Comparison of ENCODE assay signal across 14 cellular contexts in genomic region chr6:117545161-117545595, GRCh38. TPM values are rescaled to one million over a fixed set of nuclear protein-coding genes. Genes with fewer than 3 reads are reported as not detected.
DNase-seq lines count a peak whose midpoint lies in the region; ATAC-seq and TF ChIP-seq lines count a peak whose summit lies in the region.
"Had no signal": no experiment of that assay in that cellular context is flagged by ENCODE, and none has a peak within 500 bp of the region (broad histone marks: within the 10 kb centered on the region; RNA-seq: fewer than 3 reads in every experiment).

No MANE protein-coding gene starts in this region.

- H3K4me3 ChIP-seq in PC-9, result no peak overlapping the region
- H3K4me3 ChIP-seq: thyroid gland had no signal

- no peaks in the 10 kb centered on the region for H3K27me3 Mint-ChIP-seq in type B pancreatic cell

- DNase-seq in NCI-H510A treated with DMSO at 0.1 percent for 48 hours (lab: John Stamatoyannopoulos, UW), result peak; percentile 14
- no peak for DNase-seq in NCI-H510A (lab: John Stamatoyannopoulos, UW)
- DNase-seq in PC-9, result peak; percentile 60 to 99
- DNase-seq in kidney glomerular epithelial cell (lab: John Stamatoyannopoulos, UW), result peak; percentile 29
- no peak for DNase-seq in type B pancreatic cell (ENCODE audit: extremely low spot score, unreplicated experiment)
- no peak for DNase-seq in T1000 (lab: John Stamatoyannopoulos, UW)
- DNase-seq: activated CD4-positive, alpha-beta T cell treated with anti-CD3 and anti-CD28 coated beads, Interleukin-2, amount 10 ng/mL, durations not matched to agents 24 days and 14 days; brain microvascular endothelial cell; endodermal cell; nucleus accumbens; thyroid gland had no signal

- H3K4me2 ChIP-seq in PC-9, result peak overlapping the region; percentile 51

- H3K9me3 ChIP-seq in PC-9 (ENCODE audit: insufficient read depth, low read depth), result peaks cover 9% of the 10 kb centered on the region; the same call in 1 of the 2 replicates
- H3K9me3 ChIP-seq: thyroid gland had no signal

- H3K36me3 ChIP-seq in PC-9 (ENCODE audit: low read depth), result 0 out of 2 replicates have a peak, but pooled peaks cover 22% of the 10 kb centered on the region

- no peaks in the 10 kb centered on the region for H4K20me1 ChIP-seq in PC-9 (ENCODE audit: insufficient read depth)

- H3K27ac Mint-ChIP-seq in type B pancreatic cell, result peak overlapping the region; percentile 43
- H3K27ac Mint-ChIP-seq: activated CD4-positive, alpha-beta T cell treated with anti-CD3 and anti-CD28 coated beads, Interleukin-2, amount 10 ng/mL, durations not matched to agents 24 days and 14 days; activated T-helper 2 cell treated with anti-CD3 and anti-CD28 coated beads, Interferon-gamma antibody, Interleukin-2, Interleukin-4, amounts not matched to agents 10 μg/mL and 5 μg/mL and 100 μg/mL, durations not matched to agents 14 hours and 24 hours and 36 hours; endodermal cell had no signal

- peaks cover 9% of the 10 kb centered on the region for H3K36me3 Mint-ChIP-seq in type B pancreatic cell

- CTCF ChIA-PET in PC-9 (lab: Charles Lee), result no interaction called here

- H3F3A ChIP-seq in PC-9 (ENCODE audit: insufficient read depth, low read depth), result peaks cover 58% of the 10 kb centered on the region

- no peak overlapping the region for H2AFZ ChIP-seq in PC-9

- no TSS peak for BruUV-seq in PC-9 (replicated peaks; lab: Mats Ljungman, UMichigan)

- no peaks in the 10 kb centered on the region; the same call in 1 of the 2 replicates for H3K9me2 ChIP-seq in PC-9 (ENCODE audit: insufficient read depth)

- ATAC-seq in HG02970 (IDR thresholded peaks at IDR 0.05; ENCODE audit: low FRiP score, unreplicated experiment) (no peak), GM18520 (IDR thresholded peaks at IDR 0.05; ENCODE audit: unreplicated experiment) (no peak)

- H3K27me3 ChIP-seq in PC-9 (ENCODE audit: insufficient read depth, low read depth), result no peaks in the 10 kb centered on the region
- H3K27me3 ChIP-seq: brain microvascular endothelial cell, thyroid gland had no signal

- H3K27ac ChIP-seq in PC-9, result peak overlapping the region; percentile 40
- H3K27ac ChIP-seq: brain microvascular endothelial cell, thyroid gland had no signal

- no peaks in the 10 kb centered on the region for H3K79me2 ChIP-seq in PC-9 (ENCODE audit: low read depth)

- peaks cover 15% of the 10 kb centered on the region for H3K4me1 Mint-ChIP-seq in type B pancreatic cell (ENCODE audit: unreplicated experiment)

- TF ChIP-seq CTCF in PC-9 (conservative IDR thresholded peaks at IDR 0.05) (no peak), type B pancreatic cell (conservative IDR thresholded peaks at IDR 0.05) (no peak)

- POLR2A ChIA-PET in PC-9 (lab: Charles Lee; ENCODE audit: unreplicated experiment), result no interaction called here

- H3K4me1 ChIP-seq in PC-9 (replicated peaks; ENCODE audit: insufficient read depth), result peaks cover 79% of the 10 kb centered on the region

- peak overlapping the region; percentile 21 for H3K4me3 Mint-ChIP-seq in type B pancreatic cell
- H3K4me3 Mint-ChIP-seq: activated CD4-positive, alpha-beta T cell treated with anti-CD3 and anti-CD28 coated beads, Interleukin-2, amount 10 ng/mL, durations not matched to agents 24 days and 14 days; endodermal cell had no signal

- H3K9me3 Mint-ChIP-seq in type B pancreatic cell, result no peaks in the 10 kb centered on the region
- H3K9me3 Mint-ChIP-seq: activated T-helper 2 cell treated with anti-CD3 and anti-CD28 coated beads, Interferon-gamma antibody, Interleukin-2, Interleukin-4, amounts not matched to agents 10 μg/mL and 5 μg/mL and 100 μg/mL, durations not matched to agents 14 hours and 24 hours and 36 hours; endodermal cell had no signal

- intact Hi-C loops in PC-9 (cut with micrococcal nuclease; ENCODE audit: unreplicated experiment), result loop anchor here (1.0 kb wide), 1 partner anchor 63 kb away; the partner anchor contains the start of gene DCBLD1

RNA-seq across cellular contexts. Expression of gene GOPC, which starts 57.1 kb away (rescaled TPM):
- total RNA-seq in PC-9 (2021) (10.8 and 14.1 TPM in 2 replicates), type B pancreatic cell (ENCODE audit: low replicate concordance) (32.8 and 34.5 TPM in 2 replicates)

Comparison
In these comparisons a context has a peak if more than half of its experiments do, and no peak if none do; other contexts are left out.
1. DNase-seq: peak in NCI-H510A treated with DMSO at 0.1 percent for 48 hours (single experiment), PC-9 (2 of 2) and kidney glomerular epithelial cell (single experiment); none in NCI-H510A (single experiment), type B pancreatic cell (single experiment) and T1000 (single experiment).